Comparison of ENCODE assay signal across 6 cellular contexts in genomic region chr17:7046127-7046724, GRCh38. TPM values are rescaled to one million over a fixed set of nuclear protein-coding genes. Genes with fewer than 3 reads are reported as not detected.
DNase-seq lines count a peak whose midpoint lies in the region; TF ChIP-seq lines count a peak whose summit lies in the region.

No MANE protein-coding gene starts in this region.

- H3K27me3 ChIP-seq in muscle layer of duodenum (ENCODE audit: low read depth, low read length), result no peaks in the 10 kb centered on the region

- H3K4me3 ChIP-seq in muscle layer of duodenum (ENCODE audit: low read depth in 1 of 2, low read length in 2 of 2), result peak overlapping the region; percentile 10 to 30

- no peaks in the 10 kb centered on the region for H3K36me3 ChIP-seq in muscle layer of duodenum (ENCODE audit: control insufficient read depth in 1 of 2, insufficient read depth in 2 of 2, low read length in 2 of 2)

- peaks cover 8 to 23% of the 10 kb centered on the region in 2 donors for H3K4me1 ChIP-seq in muscle layer of duodenum (ENCODE audit: control insufficient read depth in 1 of 2, insufficient read depth in 2 of 2, low read length in 2 of 2)

- DNase-seq in NCI-H1417 (lab: John Stamatoyannopoulos, UW) (peak; percentile 36 to 81 (median 63)), erythroblast (lab: John Stamatoyannopoulos, UW) (no peak), OCI-M1 (lab: John Stamatoyannopoulos, UW) (no peak), dermis blood vessel endothelial cell (no peak)

- no peak for TF ChIP-seq POLR2A in erythroblast (IDR thresholded peaks at IDR 0.05; ENCODE audit: low read length)

- H3K27ac ChIP-seq in angular gyrus (ENCODE audit: low read depth, low read length) (peak overlapping the region; percentile 74), muscle layer of duodenum (ENCODE audit: low read length) (peak overlapping the region; percentile 40)

- no peaks in the 10 kb centered on the region for H3K9me3 ChIP-seq in muscle layer of duodenum (ENCODE audit: control insufficient read depth in 1 of 2, low read length in 2 of 2)

RNA-seq across cellular contexts. Expression of gene SLC16A11, which starts 2.3 kb away (rescaled TPM):
- total RNA-seq in dermis blood vessel endothelial cell, result 1.1 and 1.5 TPM in 2 replicates

RNA-seq across cellular contexts. Expression of gene SLC16A13, which starts 10.4 kb away (rescaled TPM):
- total RNA-seq in dermis blood vessel endothelial cell, result 1.7 and 2.2 TPM in 2 replicates

RNA-seq across cellular contexts. Expression of gene BCL6B, which starts 23.4 kb away (rescaled TPM):
- total RNA-seq in dermis blood vessel endothelial cell, result 86.6 and 140 TPM in 2 replicates

RNA-seq across cellular contexts. Expression of gene RNASEK, which starts 33.8 kb away (rescaled TPM):
- 28.1 and 47.9 TPM in 2 replicates for total RNA-seq in dermis blood vessel endothelial cell

RNA-seq across cellular contexts. Expression of gene CLEC10A, which starts 33.8 kb away (rescaled TPM):
- 0.60 and 1.5 TPM in 2 replicates for total RNA-seq in dermis blood vessel endothelial cell

Comparison
In these comparisons a context has a peak if more than half of its experiments do, and no peak if none do; other contexts are left out.
1. DNase-seq: peak in NCI-H1417 (3 of 3); none in erythroblast (0 of 2), OCI-M1 (single experiment) and dermis blood vessel endothelial cell (single experiment).